In the genomic region with DNA sequence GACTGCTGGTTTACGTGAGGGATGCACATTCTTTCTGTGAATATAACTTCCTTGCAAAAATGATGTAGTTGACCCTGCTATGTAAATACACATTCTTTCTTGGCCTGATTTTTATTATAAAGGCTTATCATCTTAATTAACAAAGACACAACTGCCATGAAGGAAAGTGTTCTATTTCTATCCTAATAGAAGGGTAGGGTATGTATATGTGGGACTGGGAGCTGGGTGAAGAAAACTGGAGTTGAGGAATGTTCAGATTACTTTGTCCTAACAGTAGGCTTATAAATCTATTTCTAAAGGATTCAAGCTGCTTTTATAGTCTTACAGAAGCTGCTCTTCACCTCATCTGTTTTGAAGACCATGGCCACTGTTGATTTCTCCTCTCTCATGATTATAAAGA, we compare ENCODE assay signal across 18 cellular contexts.
DNase-seq lines count a peak whose midpoint lies in the region; ATAC-seq and TF ChIP-seq lines count a peak whose summit lies in the region.
"Had no signal": no experiment of that assay in that cellular context is flagged by ENCODE, and none has a peak within 500 bp of the region (broad histone marks: within the 10 kb centered on the region; RNA-seq: fewer than 3 reads in every experiment).

No MANE protein-coding gene starts in this region.

- ATAC-seq in DND-41 (ENCODE audit: insufficient read depth, low read depth) (no peak), SK-N-SH treated with all-trans-retinoic acid at 6 μM for 48 hours (peak; percentile 90), GM21526 (IDR thresholded peaks at IDR 0.05; ENCODE audit: low FRiP score, unreplicated experiment) (no peak)
- ATAC-seq: A549; CD8-positive, alpha-beta T cell; GM12878 had no signal

- H3K4me3 ChIP-seq in DND-41 (ENCODE audit: low read depth in 1 of 2, low read length in 2 of 2): no peak overlapping the region
- H3K4me3 ChIP-seq: A549; BLaER1 treated with 17β-estradiol and CSF1 and Interleukin-3, amounts not matched to agents 10 nM and 100 nM; GM12878 had no signal

- peaks cover 9% of the 10 kb centered on the region for H3K9me3 ChIP-seq in DND-41 (ENCODE audit: insufficient read depth, low read length, severe bottlenecking)
- H3K9me3 ChIP-seq: A549, Caco-2 had no signal

- H3K4me1 ChIP-seq in DND-41 (ENCODE audit: insufficient read depth, low read length): peaks cover 48% of the 10 kb centered on the region
- H3K4me1 ChIP-seq: A549, Caco-2 had no signal

- no peak for TF ChIP-seq CTCF in DND-41 (IDR thresholded peaks at IDR 0.05; ENCODE audit: borderline replicate concordance, extremely low read depth, low read length, poor library complexity, severe bottlenecking)

- H3K9ac ChIP-seq in DND-41 (ENCODE audit: low read depth, low read length): no peak overlapping the region
- H3K9ac ChIP-seq: BLaER1 treated with 17β-estradiol and CSF1 and Interleukin-3, amounts not matched to agents 10 nM and 100 nM had no signal

- H3K36me3 ChIP-seq in DND-41 (ENCODE audit: insufficient read depth, low read length): no peaks in the 10 kb centered on the region
- H3K36me3 ChIP-seq: BLaER1 treated with 17β-estradiol and CSF1 and Interleukin-3, amounts not matched to agents 10 nM and 100 nM had no signal

- DNase-seq in DND-41 (no peak), fibroblast of gingiva (ENCODE audit: low read depth) (peak; percentile 17), NCI-H2029 treated with DMSO at 0.1 percent for 48 hours (lab: John Stamatoyannopoulos, UW) (no peak)
- DNase-seq: AML-193; Caco-2; Calu3; CD4-positive, alpha-beta T cell; CD8-positive, alpha-beta T cell; DMS79 treated with DMSO at 0.1 percent for 48 hours; EL; GDM1 had no signal

- H3K4me2 ChIP-seq in DND-41 (ENCODE audit: insufficient read depth, low read length): no peak overlapping the region
- H3K4me2 ChIP-seq: A549; BLaER1 treated with 17β-estradiol and CSF1 and Interleukin-3, amounts not matched to agents 10 nM and 100 nM had no signal

- no peak overlapping the region for H2AFZ ChIP-seq in DND-41 (ENCODE audit: low read depth, low read length)

- no peaks in the 10 kb centered on the region for H4K20me1 ChIP-seq in DND-41 (ENCODE audit: insufficient read depth, low read length)
- H4K20me1 ChIP-seq: BLaER1 treated with 17β-estradiol and CSF1 and Interleukin-3, amounts not matched to agents 10 nM and 100 nM had no signal

- peak overlapping the region; percentile 93; the same call in 1 of the 2 replicates for H3K27ac ChIP-seq in DND-41 (ENCODE audit: low read length)
- H3K27ac ChIP-seq: 22Rv1; A549; BLaER1 treated with 17β-estradiol and CSF1 and Interleukin-3, amounts not matched to agents 10 nM and 100 nM; C4-2B had no signal

- no peaks in the 10 kb centered on the region for H3K79me2 ChIP-seq in DND-41 (ENCODE audit: insufficient read depth, low read length)

- no peaks in the 10 kb centered on the region for H3K27me3 ChIP-seq in DND-41 (ENCODE audit: insufficient read depth, low read length, poor library complexity)
- H3K27me3 ChIP-seq: BLaER1 treated with 17β-estradiol and CSF1 and Interleukin-3, amounts not matched to agents 10 nM and 100 nM had no signal

TF ChIP-seq in SK-N-SH treated with all-trans-retinoic acid at 6 μM for 48 hours, 23 proteins besides CTCF, POLR2A, EP300 and RAD21:
- TF ChIP-seq TCF4 (CRISPR knock-in tag; IDR thresholded peaks at IDR 0.05; ENCODE audit: borderline replicate concordance): no peak
- TF ChIP-seq ZFP3 (CRISPR knock-in tag; IDR thresholded peaks at IDR 0.05): no peak
- TF ChIP-seq, protein P1, sequence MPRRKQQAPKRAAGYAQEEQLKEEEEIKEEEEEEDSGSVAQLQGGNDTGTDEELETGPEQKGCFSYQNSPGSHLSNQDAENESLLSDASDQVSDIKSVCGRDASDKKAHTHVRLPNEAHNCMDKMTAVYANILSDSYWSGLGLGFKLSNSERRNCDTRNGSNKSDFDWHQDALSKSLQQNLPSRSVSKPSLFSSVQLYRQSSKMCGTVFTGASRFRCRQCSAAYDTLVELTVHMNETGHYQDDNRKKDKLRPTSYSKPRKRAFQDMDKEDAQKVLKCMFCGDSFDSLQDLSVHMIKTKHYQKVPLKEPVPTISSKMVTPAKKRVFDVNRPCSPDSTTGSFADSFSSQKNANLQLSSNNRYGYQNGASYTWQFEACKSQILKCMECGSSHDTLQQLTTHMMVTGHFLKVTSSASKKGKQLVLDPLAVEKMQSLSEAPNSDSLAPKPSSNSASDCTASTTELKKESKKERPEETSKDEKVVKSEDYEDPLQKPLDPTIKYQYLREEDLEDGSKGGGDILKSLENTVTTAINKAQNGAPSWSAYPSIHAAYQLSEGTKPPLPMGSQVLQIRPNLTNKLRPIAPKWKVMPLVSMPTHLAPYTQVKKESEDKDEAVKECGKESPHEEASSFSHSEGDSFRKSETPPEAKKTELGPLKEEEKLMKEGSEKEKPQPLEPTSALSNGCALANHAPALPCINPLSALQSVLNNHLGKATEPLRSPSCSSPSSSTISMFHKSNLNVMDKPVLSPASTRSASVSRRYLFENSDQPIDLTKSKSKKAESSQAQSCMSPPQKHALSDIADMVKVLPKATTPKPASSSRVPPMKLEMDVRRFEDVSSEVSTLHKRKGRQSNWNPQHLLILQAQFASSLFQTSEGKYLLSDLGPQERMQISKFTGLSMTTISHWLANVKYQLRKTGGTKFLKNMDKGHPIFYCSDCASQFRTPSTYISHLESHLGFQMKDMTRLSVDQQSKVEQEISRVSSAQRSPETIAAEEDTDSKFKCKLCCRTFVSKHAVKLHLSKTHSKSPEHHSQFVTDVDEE (CRISPR knock-in tag; IDR thresholded peaks at IDR 0.05): no peak
TF ChIP-seq in SK-N-SH treated with all-trans-retinoic acid at 6 μM for 48 hours: peak in this region for 0.
